Comparison of ENCODE assay signal across 8 cellular contexts in the genomic region with DNA sequence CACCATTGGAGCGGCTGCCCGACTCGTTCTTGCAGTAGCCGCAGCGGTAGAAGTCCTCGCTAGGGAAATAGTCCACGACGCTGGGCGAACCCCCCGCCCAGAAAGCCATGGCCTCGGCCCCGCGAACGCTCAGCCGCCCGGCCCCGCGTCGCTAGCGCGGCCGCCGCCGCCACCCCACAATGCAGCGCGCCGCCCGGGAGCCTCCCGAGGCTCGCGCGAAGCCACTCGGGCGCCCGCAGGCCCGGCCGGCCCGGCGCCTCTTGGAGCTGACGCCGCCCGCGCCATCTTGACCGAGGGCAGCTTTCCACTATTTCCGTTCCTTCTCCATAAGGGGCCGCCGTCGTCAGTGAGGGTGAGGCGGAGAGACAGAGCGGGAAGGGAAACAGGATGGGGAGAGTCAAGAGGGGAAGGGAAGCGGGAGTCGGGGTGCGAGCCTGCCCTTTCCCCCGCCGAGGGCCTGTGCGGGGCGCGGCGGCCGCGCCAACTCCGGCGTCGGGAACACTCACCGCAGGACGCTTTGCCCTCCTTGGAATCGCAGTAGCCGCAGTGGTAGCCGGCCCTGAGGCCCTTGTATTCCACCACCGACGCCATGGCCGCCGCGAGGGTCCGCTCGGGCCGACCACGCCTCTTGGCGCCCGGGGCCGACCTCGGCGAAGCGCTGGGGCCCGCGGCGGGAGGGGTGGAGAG. TPM values are rescaled to one million over a fixed set of nuclear protein-coding genes. Genes with fewer than 3 reads are reported as not detected.
DNase-seq lines count a peak whose midpoint lies in the region; TF ChIP-seq lines count a peak whose summit lies in the region.

TSS of gene ATE1 (minus strand) at position 191 of the 687 bp plus-strand sequence. CDS start at position 109, 82 bp downstream.

- peaks cover 40% of the 10 kb centered on the region for H3K4me1 Mint-ChIP-seq in neural crest cell

- no peak for TF ChIP-seq EP300 in stomach (IDR thresholded peaks at IDR 0.05)

- peak within 1 kb of the TSS; percentile 98 for H3K4me3 ChIP-seq in H7 (ENCODE audit: insufficient read depth, low read depth, low read length)
- H3K4me3 ChIP-seq in SJCRH30: peak within 1 kb of the TSS; percentile 96
- H3K4me3 ChIP-seq in foreskin fibroblast (ENCODE audit: low read depth in 1 of 2, low read length in 2 of 2): peak within 1 kb of the TSS; percentile 88 to 92
- peak within 1 kb of the TSS; percentile 94 to 98 (median 98) for H3K4me3 ChIP-seq in stomach

- intact Hi-C loops in stomach (cut with DNase I; ENCODE audit: low total_unique reads): loop anchor here (10.0 kb wide), 1 partner anchor 47 kb away; the partner anchor contains the start of gene NSMCE4A

- peak within 1 kb of the TSS; percentile 95 for H3K27ac ChIP-seq in SJCRH30
- peak within 1 kb of the TSS; percentile 96 to 100 (median 99) for H3K27ac ChIP-seq in stomach

- H3K4me1 ChIP-seq in ES-I3 (ENCODE audit: insufficient read depth, low read length) (no peaks in the 10 kb centered on the region), SJCRH30 (peaks cover 8% of the 10 kb centered on the region), stomach (peaks cover 21 to 49% (median 27%) of the 10 kb centered on the region in 4 donors)

- TF ChIP-seq POLR2A in stomach (IDR thresholded peaks at IDR 0.05): peak in 1 of 4 donors; percentile 74

- DNase-seq in H7 (peak; percentile 94), M059J (ENCODE audit: low read depth) (peak; percentile 91), SJCRH30 (peak; percentile 97 to 98), foreskin fibroblast (peak; percentile 89 to 96), neural crest cell (ENCODE audit: low read depth, low spot score) (peak; percentile 80), stomach (peak; percentile 93)
- peak; percentile 64 for DNase-seq in activated gamma-delta T cell treated with anti-CD3 and anti-CD28 coated beads, Interleukin-2, amount 50 U/mL, for 16 hours (ENCODE audit: low read depth)

- WGBS in stomach, 5 donors: 0% methylated on average over 23 to 87 of the region's 87 CpGs

- peak; percentile 2 for TF ChIP-seq CTCF in foreskin fibroblast (IDR thresholded peaks at IDR 0.05; ENCODE audit: low read depth, low read length)
- TF ChIP-seq CTCF in neural crest cell (conservative IDR thresholded peaks at IDR 0.05): peak; percentile 27
- no peak for TF ChIP-seq CTCF in stomach (IDR thresholded peaks at IDR 0.05)

- peak within 1 kb of the TSS; percentile 94 for H3K4me3 Mint-ChIP-seq in neural crest cell

- H3K36me3 ChIP-seq in ES-I3 (ENCODE audit: insufficient read depth, low read length) (no peaks in the 10 kb centered on the region), H7 (replicated peaks; ENCODE audit: control insufficient read depth, insufficient read depth, low read length) (peaks cover 1% of the 10 kb centered on the region; the same call in 1 of the 2 replicates), SJCRH30 (peaks cover 4% of the 10 kb centered on the region; the same call in 1 of the 2 replicates), stomach (peaks cover 0 to 6% (median 2%) of the 10 kb centered on the region in 4 donors)

- no peaks in the 10 kb centered on the region for H3K9me3 ChIP-seq in ES-I3 (ENCODE audit: control insufficient read depth, insufficient read depth, low read length)
- H3K9me3 ChIP-seq in SJCRH30 (replicated peaks): no peaks in the 10 kb centered on the region
- H3K9me3 ChIP-seq in stomach: no peaks in the 10 kb centered on the region

- H3K36me3 Mint-ChIP-seq in neural crest cell (ENCODE audit: low read depth): peaks cover 5% of the 10 kb centered on the region

- H3K9me3 Mint-ChIP-seq in neural crest cell: no peaks in the 10 kb centered on the region

- peak within 1 kb of the TSS; percentile 99 for H3K9ac ChIP-seq in ES-I3 (ENCODE audit: low read depth, low read length)

- H3K27me3 ChIP-seq in H7 (ENCODE audit: control insufficient read depth, insufficient read depth, low read length) (no peaks in the 10 kb centered on the region), SJCRH30 (no peaks in the 10 kb centered on the region), stomach (no peaks in the 10 kb centered on the region)

- H3K27ac Mint-ChIP-seq in neural crest cell (ENCODE audit: unreplicated experiment): peak within 1 kb of the TSS; percentile 94

- no peaks in the 10 kb centered on the region for H3K27me3 Mint-ChIP-seq in neural crest cell (ENCODE audit: low read depth)

RNA-seq across cellular contexts. Expression of gene ATE1, which starts in this region (rescaled TPM):
- total RNA-seq in H7 (2014; rRNA removed; shearing (Covaris generic)): 13.4 and 17.3 TPM in 2 replicates
- 10.8 and 20.2 TPM in 2 replicates for total RNA-seq in M059J (2014; rRNA removed; shearing (Covaris generic))
- 24.4 and 27.8 TPM in 2 replicates for total RNA-seq in SJCRH30 (2014; rRNA removed; shearing (Covaris generic))
- total RNA-seq in neural crest cell: 26.0 and 27.6 TPM in 2 replicates
- 10 to 100 TPM in 3 of 5 donors, 1 to 10 TPM in 2; 8.8 to 47.4 (median 17.0) TPM for total RNA-seq in stomach
- 1 to 10 TPM; 4.9 to 9.2 (median 6.9) TPM for polyA plus RNA-seq in stomach

Comparison
In these comparisons a context has a peak if more than half of its experiments do, and no peak if none do; other contexts are left out.
1. Peak in every context shown above with its lines: DNase-seq, H3K4me3 ChIP-seq and H3K27ac ChIP-seq.
2. CTCF ChIP-seq: peak in foreskin fibroblast (single experiment) and neural crest cell (single experiment); none in stomach (0 of 7).